Comparison of ENCODE assay signal across 23 cellular contexts in the genomic region with DNA sequence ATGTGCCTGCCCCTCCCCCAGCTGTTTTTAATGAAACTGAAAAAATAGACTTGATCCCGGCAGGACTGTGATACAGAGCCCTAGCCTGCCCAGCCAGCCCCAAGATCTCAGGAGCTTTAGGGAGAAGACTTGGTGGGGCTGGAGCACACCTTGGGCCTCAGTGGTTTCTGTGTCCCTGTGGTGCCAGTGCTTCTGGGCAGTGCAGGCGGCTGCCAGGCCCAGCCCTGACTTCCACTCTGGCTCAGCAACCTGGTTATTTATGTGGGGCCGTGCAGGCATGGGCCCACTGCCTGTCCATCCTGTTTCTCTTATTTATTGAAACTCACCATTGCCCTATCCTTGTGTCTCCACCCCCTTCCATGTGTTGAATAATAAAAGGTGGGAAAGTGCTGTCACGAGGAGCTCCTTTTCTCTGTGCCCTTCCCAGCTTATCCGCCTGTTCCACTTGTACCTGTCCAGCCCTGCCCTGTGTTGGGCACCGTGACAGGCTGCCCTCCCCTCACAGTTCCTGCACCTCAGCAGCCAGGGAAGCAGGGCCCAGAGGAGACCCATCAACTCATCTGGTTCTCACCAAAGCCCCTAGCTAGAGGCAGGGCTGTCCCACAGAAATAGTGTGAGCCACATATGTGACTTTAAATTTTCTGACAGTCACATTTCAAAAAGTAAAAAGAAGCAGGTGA. TPM values are rescaled to one million over a fixed set of nuclear protein-coding genes. Genes with fewer than 3 reads are reported as not detected.
DNase-seq lines count a peak whose midpoint lies in the region; ATAC-seq and TF ChIP-seq lines count a peak whose summit lies in the region.
"Had no signal": no experiment of that assay in that cellular context is flagged by ENCODE, and none has a peak within 500 bp of the region (broad histone marks: within the 10 kb centered on the region; RNA-seq: fewer than 3 reads in every experiment).

No MANE protein-coding gene starts in this region.

- H3K4me3 Mint-ChIP-seq in stimulated activated naive CD8-positive, alpha-beta T cell treated with anti-CD3 and anti-CD28 coated beads, Interleukin-15, amount 100 ng/mL, for 72 hours, result no peak overlapping the region
- H3K4me3 Mint-ChIP-seq: activated naive CD8-positive, alpha-beta T cell treated with anti-CD3 and anti-CD28 coated beads, Interleukin-2, amount 10 ng/mL, durations not matched to agents 7 days and 5 days; endodermal cell; naive thymus-derived CD4-positive, alpha-beta T cell had no signal

- no peak for DNase-seq in stimulated activated naive CD8-positive, alpha-beta T cell treated with anti-CD3 and anti-CD28 coated beads, Interleukin-15, amount 100 ng/mL, for 72 hours
- no peak for DNase-seq in stimulated activated naive CD8-positive, alpha-beta T cell treated with anti-CD3 and anti-CD28 coated beads, Interleukin-15, Interleukin-2, amounts not matched to agents 100 U/mL and 50 U/mL, for 24 hours
- DNase-seq in adipocyte (ENCODE audit: low read depth) (no peak), mesenchymal stem cell (no peak), NCI-H1694 treated with DMSO at 0.1 percent for 48 hours (lab: John Stamatoyannopoulos, UW) (no peak), SHP77 (lab: John Stamatoyannopoulos, UW) (no peak), OCI-LY7 (ENCODE audit: low spot score) (no peak)
- DNase-seq: activated CD4-positive, CD25-positive, alpha-beta regulatory T cell treated with anti-CD3 and anti-CD28 coated beads, Interleukin-2, amount 50 U/mL, for 72 hours; activated CD8-positive, alpha-beta memory T cell treated with anti-CD3 and anti-CD28 coated beads for 24 hours; endodermal cell; GF-D8; KBM-7; kidney glomerular epithelial cell; mesendoderm; NCI-H1436 treated with DMSO at 0.1 percent for 48 hours; NCI-H2171; NCI-H526; stimulated activated CD4-positive, alpha-beta T cell treated with anti-CD3 and anti-CD28 coated beads, Interleukin-1b, Interleukin-23, amount 100 ng/mL, for 48 hours; thyroid gland had no signal

- H3K4ac ChIP-seq in mesenchymal stem cell (ENCODE audit: low read depth in 1 of 2, low read length in 2 of 2), result no peak overlapping the region

- peaks cover 7% of the 10 kb centered on the region for H3K4me1 Mint-ChIP-seq in stimulated activated naive CD8-positive, alpha-beta T cell treated with anti-CD3 and anti-CD28 coated beads, Interleukin-15, amount 100 ng/mL, for 72 hours

- H4K8ac ChIP-seq in mesenchymal stem cell (ENCODE audit: low read length), result no peak overlapping the region

- H2AK5ac ChIP-seq in mesenchymal stem cell (ENCODE audit: low read length, severe bottlenecking), result no peak overlapping the region

- intact Hi-C loops in OCI-LY7 (cut with micrococcal nuclease; ENCODE audit: unreplicated experiment), result no loop called here

- no peaks in the 10 kb centered on the region for H3K9me3 ChIP-seq in adipocyte (ENCODE audit: control insufficient read depth, low read length)
- no peaks in the 10 kb centered on the region for H3K9me3 ChIP-seq in mesenchymal stem cell (ENCODE audit: control insufficient read depth, low read length)
- no peaks in the 10 kb centered on the region for H3K9me3 ChIP-seq in OCI-LY7 (ENCODE audit: low read length)
- H3K9me3 ChIP-seq: body of pancreas, thyroid gland had no signal

- peak overlapping the region; percentile 44 for H3K9ac ChIP-seq in adipocyte (ENCODE audit: low read length)
- H3K9ac ChIP-seq in mesenchymal stem cell (ENCODE audit: low read length), result peak overlapping the region; percentile 11

- H3K27ac ChIP-seq in mesenchymal stem cell (ENCODE audit: low read length, poor library complexity, severe bottlenecking) (no peak overlapping the region), OCI-LY7 (ENCODE audit: low read depth, low read length, poor library complexity, severe bottlenecking) (no peak overlapping the region)
- H3K27ac ChIP-seq: body of pancreas, thyroid gland had no signal

- no peaks in the 10 kb centered on the region for H3K9me2 ChIP-seq in OCI-LY7 (ENCODE audit: insufficient read depth, low read length)

- H3K27me3 Mint-ChIP-seq in stimulated activated naive CD8-positive, alpha-beta T cell treated with anti-CD3 and anti-CD28 coated beads, Interleukin-15, amount 100 ng/mL, for 72 hours, result no peaks in the 10 kb centered on the region
- H3K27me3 Mint-ChIP-seq: activated naive CD8-positive, alpha-beta T cell treated with anti-CD3 and anti-CD28 coated beads, Interleukin-2, amount 10 ng/mL, durations not matched to agents 7 days and 5 days; naive thymus-derived CD4-positive, alpha-beta T cell; progenitor cell of endocrine pancreas had no signal

- 93% methylated on average over 5 of the region's 6 CpGs for WGBS in mesenchymal stem cell

- CTCF ChIA-PET in OCI-LY7 (lab: Charles Lee; ENCODE audit: unreplicated experiment), result interaction anchor here (1.2 kb wide), 1 partner anchor 45 kb away, joined by 4 read pairs; no protein-coding TSS in a partner anchor

- H2AFZ ChIP-seq in mesenchymal stem cell (ENCODE audit: low read depth, low read length), result no peak overlapping the region
- no peak overlapping the region for H2AFZ ChIP-seq in OCI-LY7 (ENCODE audit: low read length)

- peak overlapping the region; percentile 36 to 94 for H3K27ac Mint-ChIP-seq in stimulated activated naive CD8-positive, alpha-beta T cell treated with anti-CD3 and anti-CD28 coated beads, Interleukin-15, amount 100 ng/mL, for 72 hours
- H3K27ac Mint-ChIP-seq: endodermal cell, progenitor cell of endocrine pancreas had no signal

- H3K4me1 ChIP-seq in adipocyte (ENCODE audit: control insufficient read depth, insufficient read depth, low read length) (peaks cover 38% of the 10 kb centered on the region), mesenchymal stem cell (ENCODE audit: control insufficient read depth, insufficient read depth, low read depth, low read length) (peaks cover 14% of the 10 kb centered on the region), OCI-LY7 (ENCODE audit: insufficient read depth, low read length, poor library complexity, severe bottlenecking) (no peaks in the 10 kb centered on the region)
- H3K4me1 ChIP-seq: body of pancreas, thyroid gland had no signal

- no peak overlapping the region for H2BK5ac ChIP-seq in mesenchymal stem cell (ENCODE audit: low read depth, low read length, poor library complexity, severe bottlenecking)

- H3K27me3 ChIP-seq in adipocyte (replicated peaks; ENCODE audit: control insufficient read depth, insufficient read depth, low read length) (no peaks in the 10 kb centered on the region), mesenchymal stem cell (ENCODE audit: control insufficient read depth in 1 of 2, insufficient read depth in 1 of 2, low read length in 2 of 2) (no peaks in the 10 kb centered on the region)
- H3K27me3 ChIP-seq: body of pancreas, thyroid gland had no signal

- H2BK120ac ChIP-seq in mesenchymal stem cell (ENCODE audit: low read depth, low read length), result no peak overlapping the region

- no peaks in the 10 kb centered on the region for H4K20me1 ChIP-seq in OCI-LY7 (ENCODE audit: insufficient read depth, low read length)

- no peaks in the 10 kb centered on the region for H3K36me3 ChIP-seq in adipocyte (ENCODE audit: control insufficient read depth, insufficient read depth, low read length, severe bottlenecking)
- H3K36me3 ChIP-seq in mesenchymal stem cell (ENCODE audit: control insufficient read depth in 1 of 2, insufficient read depth in 2 of 2, low read depth in 1 of 2, low read length in 2 of 2), result peaks cover 0 to 45% of the 10 kb centered on the region in 2 experiments
- peaks cover 46% of the 10 kb centered on the region; the same call in 1 of the 2 replicates for H3K36me3 ChIP-seq in OCI-LY7 (ENCODE audit: insufficient read depth, low read length)
- H3K36me3 ChIP-seq: thyroid gland had no signal

- no peak overlapping the region for H4K91ac ChIP-seq in mesenchymal stem cell (ENCODE audit: low read length)

- no peak overlapping the region for H3K18ac ChIP-seq in mesenchymal stem cell (ENCODE audit: low read depth in 1 of 2, low read length in 2 of 2)

- POLR2A ChIA-PET in OCI-LY7 (lab: Charles Lee), result interaction anchor here (0.5 to 0.7 kb wide), 2 partner anchors 10 to 19 kb away, joined by 3 read pairs; no protein-coding TSS in a partner anchor

- TF ChIP-seq CTCF in OCI-LY7 (conservative IDR thresholded peaks at IDR 0.05; ENCODE audit: low read length), result no peak

- H2BK15ac ChIP-seq in mesenchymal stem cell (ENCODE audit: low read depth, poor library complexity, severe bottlenecking), result no peak overlapping the region

- H3K4me2 ChIP-seq in mesenchymal stem cell (ENCODE audit: low read length, poor library complexity, severe bottlenecking) (no peak overlapping the region), OCI-LY7 (ENCODE audit: low read length) (no peak overlapping the region)

- no peak overlapping the region for H3K4me3 ChIP-seq in adipocyte (ENCODE audit: low read length)
- H3K4me3 ChIP-seq in mesenchymal stem cell (ENCODE audit: insufficient read depth in 1 of 2, low read depth in 1 of 2, low read length in 2 of 2), result no peak overlapping the region
- H3K4me3 ChIP-seq in OCI-LY7 (ENCODE audit: low read depth, low read length, poor library complexity, severe bottlenecking), result no peak overlapping the region
- H3K4me3 ChIP-seq: body of pancreas, thyroid gland had no signal

- H3K23ac ChIP-seq in mesenchymal stem cell (ENCODE audit: low read length in 2 of 2), result no peak overlapping the region

- H3K14ac ChIP-seq in mesenchymal stem cell (ENCODE audit: low read length in 2 of 2), result no peak overlapping the region

- H3K9me3 Mint-ChIP-seq in stimulated activated naive CD8-positive, alpha-beta T cell treated with anti-CD3 and anti-CD28 coated beads, Interleukin-15, amount 100 ng/mL, for 72 hours, result no peaks in the 10 kb centered on the region
- H3K9me3 Mint-ChIP-seq: activated naive CD8-positive, alpha-beta T cell treated with anti-CD3 and anti-CD28 coated beads, Interleukin-2, amount 10 ng/mL, durations not matched to agents 7 days and 5 days; endodermal cell had no signal

- no peak overlapping the region for H2BK12ac ChIP-seq in mesenchymal stem cell (ENCODE audit: low read length in 2 of 2)

- H3K79me1 ChIP-seq in mesenchymal stem cell (replicated peaks; ENCODE audit: low read length, poor library complexity, severe bottlenecking), result peaks cover 5% of the 10 kb centered on the region

- ATAC-seq in stimulated activated naive CD8-positive, alpha-beta T cell treated with anti-CD3 and anti-CD28 coated beads, Interleukin-15, amount 100 ng/mL, for 72 hours, result no peak
- ATAC-seq in stimulated activated naive CD8-positive, alpha-beta T cell treated with anti-CD3 and anti-CD28 coated beads, Interleukin-15, Interleukin-2, amounts not matched to agents 100 U/mL and 50 U/mL, for 24 hours, result no peak
- ATAC-seq: body of pancreas; naive thymus-derived CD4-positive, alpha-beta T cell had no signal

- BruUV-seq in OCI-LY7 (replicated peaks; lab: Mats Ljungman, UMichigan), result no TSS peak

- no peaks in the 10 kb centered on the region for H3K79me2 ChIP-seq in OCI-LY7 (ENCODE audit: insufficient read depth, low read depth, low read length)

RNA-seq across cellular contexts. Expression of gene RELT, which starts 20.2 kb away (rescaled TPM):
- polyA plus RNA-seq in mesenchymal stem cell (2013, experiment 1 of 2), result 2.6 TPM
- polyA plus RNA-seq in mesenchymal stem cell (2013, experiment 2 of 2), result 3.0 TPM
- total RNA-seq in OCI-LY7 (2014; rRNA removed; shearing (Covaris generic)), result 16.6 and 21.5 TPM in 2 replicates
- total RNA-seq in OCI-LY7 (2022), result 24.7 and 30.8 TPM in 2 replicates
